8 cellular contexts compared by ENCODE assay signal in genomic region chr2:240567137-240567871, GRCh38. TPM values are rescaled to one million over a fixed set of nuclear protein-coding genes. Genes with fewer than 3 reads are reported as not detected.
A peak's percentile ranks its signal among the peaks of the same experiment; 100 is the strongest.
DNase-seq lines count a peak whose midpoint lies in the region; ATAC-seq and TF ChIP-seq lines count a peak whose summit lies in the region.

No MANE protein-coding gene starts in this region.

- H3K9me3 Mint-ChIP-seq in CD4-positive, alpha-beta T cell: no peaks in the 10 kb centered on the region
- no peaks in the 10 kb centered on the region for H3K9me3 Mint-ChIP-seq in activated naive CD8-positive, alpha-beta T cell treated with anti-CD3 and anti-CD28 coated beads for 36 hours

- peak overlapping the region; percentile 98 for H3K4me2 ChIP-seq in hepatocyte

- H3K9me3 ChIP-seq in CD4-positive, alpha-beta T cell (ENCODE audit: control insufficient read depth, low read length): no peaks in the 10 kb centered on the region
- H3K9me3 ChIP-seq in NT2/D1 (ENCODE audit: insufficient read depth, low read length) (no peaks in the 10 kb centered on the region), hepatocyte (ENCODE audit: low read depth) (no peaks in the 10 kb centered on the region), skeletal muscle tissue (ENCODE audit: control insufficient read depth in 3 of 3, low read length in 3 of 3) (no peaks in the 10 kb centered on the region)

- H3K27me3 Mint-ChIP-seq in CD4-positive, alpha-beta T cell: no peaks in the 10 kb centered on the region
- H3K27me3 Mint-ChIP-seq in activated naive CD8-positive, alpha-beta T cell treated with anti-CD3 and anti-CD28 coated beads for 36 hours: no peaks in the 10 kb centered on the region

- peaks cover 47% of the 10 kb centered on the region for H3K79me2 ChIP-seq in hepatocyte

- H3K4me1 Mint-ChIP-seq in CD4-positive, alpha-beta T cell (ENCODE audit: low read depth): peaks cover 76% of the 10 kb centered on the region
- H3K4me1 Mint-ChIP-seq in activated naive CD8-positive, alpha-beta T cell treated with anti-CD3 and anti-CD28 coated beads for 36 hours: peaks cover 60% of the 10 kb centered on the region

- peak overlapping the region; percentile 75 for H2AFZ ChIP-seq in hepatocyte

- peak overlapping the region; percentile 93 for H3K27ac ChIP-seq in CD4-positive, alpha-beta T cell (ENCODE audit: low read depth, low read length)
- H3K27ac ChIP-seq in hepatocyte: peak overlapping the region; percentile 95
- H3K27ac ChIP-seq in skeletal muscle tissue (ENCODE audit: low read depth, low read length): peak overlapping the region; percentile 64

- no peaks in the 10 kb centered on the region for H3K9me2 ChIP-seq in hepatocyte (replicated peaks; ENCODE audit: insufficient read depth)

- H3K4me1 ChIP-seq in NT2/D1 (ENCODE audit: insufficient read depth, insufficient read length) (peaks cover 41% of the 10 kb centered on the region), hepatocyte (ENCODE audit: insufficient read depth) (peaks cover 28% of the 10 kb centered on the region), skeletal muscle tissue (ENCODE audit: control insufficient read depth in 3 of 3, insufficient read depth in 3 of 3, low read length in 3 of 3) (peaks cover 39 to 54% (median 47%) of the 10 kb centered on the region in 3 donors)

- CTCF ChIA-PET in CD4-positive, alpha-beta T cell (lab: Charles Lee): interaction anchor here (0.6 to 5.3 kb wide), 7 partner anchors 9 to 54 kb away, joined by 4 to 54 read pairs (median 24); partner anchors contain the start of genes ANKMY1 and CAPN10

- intact Hi-C loops in CD4-positive, alpha-beta T cell (cut with DNase I, micrococcal nuclease): loop anchor here (2.0 to 10.0 kb wide), 10 partner anchors 53 to 1317 kb away; partner anchors contain the start of genes COPS9 (in 1 of the 2), FARP2 (in 1 of the 2), GPR35 (in 1 of the 2) and HDAC4 (in 1 of the 2)

- TF ChIP-seq CTCF in CD4-positive, alpha-beta T cell (IDR thresholded peaks at IDR 0.05): no peak
- TF ChIP-seq CTCF in hepatocyte (IDR thresholded peaks at IDR 0.05; ENCODE audit: poor library complexity): no peak

- peak overlapping the region; percentile 82 for H3K9ac ChIP-seq in NT2/D1 (ENCODE audit: insufficient read length, low read depth)
- H3K9ac ChIP-seq in skeletal muscle tissue (ENCODE audit: low read depth in 1 of 3, low read length in 3 of 3): peak overlapping the region; percentile 75 to 82 (median 78)

- H4K20me1 ChIP-seq in hepatocyte (ENCODE audit: insufficient read depth, poor library complexity, severe bottlenecking): peaks cover 13% of the 10 kb centered on the region

- DNase-seq in CD4-positive, alpha-beta T cell: peak in 6 of 10 experiments; percentile 43 to 60 (median 52)
- DNase-seq in NT2/D1 (ENCODE audit: low read depth, low spot score): no peak
- DNase-seq in activated naive CD8-positive, alpha-beta T cell treated with anti-CD3 and anti-CD28 coated beads for 36 hours: no peak
- DNase-seq in hepatocyte (ENCODE audit: low spot score): no peak
- no peak for DNase-seq in HuH-7.5 (ENCODE audit: low spot score)
- no peak for DNase-seq in ecto neural progenitor cell (ENCODE audit: low spot score)

- peak overlapping the region; percentile 98 for H3K27ac Mint-ChIP-seq in CD4-positive, alpha-beta T cell
- peak overlapping the region; percentile 96 for H3K27ac Mint-ChIP-seq in activated naive CD8-positive, alpha-beta T cell treated with anti-CD3 and anti-CD28 coated beads for 36 hours

- H3K36me3 Mint-ChIP-seq in CD4-positive, alpha-beta T cell (ENCODE audit: low read depth): peaks cover 57% of the 10 kb centered on the region
- H3K36me3 Mint-ChIP-seq in activated naive CD8-positive, alpha-beta T cell treated with anti-CD3 and anti-CD28 coated beads for 36 hours: peaks cover 24% of the 10 kb centered on the region

- peak overlapping the region; percentile 96 for H3K4me3 Mint-ChIP-seq in CD4-positive, alpha-beta T cell
- peak overlapping the region; percentile 94 for H3K4me3 Mint-ChIP-seq in activated naive CD8-positive, alpha-beta T cell treated with anti-CD3 and anti-CD28 coated beads for 36 hours

- H3K27me3 ChIP-seq in CD4-positive, alpha-beta T cell (ENCODE audit: control insufficient read depth, insufficient read depth, low read length): no peaks in the 10 kb centered on the region
- H3K27me3 ChIP-seq in NT2/D1 (ENCODE audit: insufficient read depth, insufficient read length) (peaks cover 29% of the 10 kb centered on the region), hepatocyte (no peaks in the 10 kb centered on the region), skeletal muscle tissue (ENCODE audit: control insufficient read depth in 3 of 3, insufficient read depth in 3 of 3, low read length in 3 of 3) (no peaks in the 10 kb centered on the region)

- peak; percentile 8 for ATAC-seq in CD4-positive, alpha-beta T cell (ENCODE audit: poor library complexity)
- ATAC-seq in GM19023 (IDR thresholded peaks at IDR 0.05; ENCODE audit: unreplicated experiment): no peak

- peaks cover 10% of the 10 kb centered on the region for H3K36me3 ChIP-seq in NT2/D1 (ENCODE audit: insufficient read depth, insufficient read length, low read length)
- H3K36me3 ChIP-seq in hepatocyte (replicated peaks; ENCODE audit: insufficient read depth, low read depth): no peaks in the 10 kb centered on the region
- H3K36me3 ChIP-seq in skeletal muscle tissue (ENCODE audit: control insufficient read depth in 3 of 3, insufficient read depth in 3 of 3, low read length in 3 of 3): peaks cover 2 to 12% (median 6%) of the 10 kb centered on the region in 3 donors

- H3K4me3 ChIP-seq in NT2/D1 (ENCODE audit: insufficient read length, low read depth) (peak overlapping the region; percentile 50), hepatocyte (no peak overlapping the region), skeletal muscle tissue (ENCODE audit: low read length in 3 of 3) (peak overlapping the region; percentile 72 to 82 (median 74))

- POLR2A ChIA-PET in CD4-positive, alpha-beta T cell (lab: Charles Lee): interaction anchor here (1.2 to 7.3 kb wide), 7 partner anchors 10 to 748 kb away, joined by 4 to 224 read pairs (median 18); partner anchors contain the start of genes ANKMY1, CAPN10 and HDLBP

- 65% methylated on average over 26 of the region's 26 CpGs for WGBS in hepatocyte (ENCODE audit: low lambda C conversion rate, missing lambda C conversion rate)

RNA-seq across cellular contexts. Expression of gene RNPEPL1, which starts 1.0 kb away (rescaled TPM):
- 10 to 100 TPM; 73.0 to 78.8 TPM for total RNA-seq in CD4-positive, alpha-beta T cell
- total RNA-seq in activated naive CD8-positive, alpha-beta T cell treated with anti-CD3 and anti-CD28 coated beads for 36 hours: 10 to 100 TPM; 33.8 to 37.2 TPM
- total RNA-seq in hepatocyte (36.9 and 46.3 TPM in 2 replicates), skeletal muscle tissue (15.7 TPM)
- polyA plus RNA-seq in hepatocyte: 57.2 and 58.1 TPM in 2 replicates

RNA-seq across cellular contexts. Expression of gene DUSP28, which starts 7.1 kb away (rescaled TPM):
- total RNA-seq in CD4-positive, alpha-beta T cell: 10 to 100 TPM; 18.3 to 18.9 TPM
- 1 to 10 TPM; 6.7 to 6.9 TPM for total RNA-seq in activated naive CD8-positive, alpha-beta T cell treated with anti-CD3 and anti-CD28 coated beads for 36 hours
- total RNA-seq in hepatocyte (4.6 and 4.8 TPM in 2 replicates), skeletal muscle tissue (8.4 TPM)
- 6.3 and 6.8 TPM in 2 replicates for polyA plus RNA-seq in hepatocyte

RNA-seq across cellular contexts. Expression of gene ANKMY1, which starts 9.5 kb away (rescaled TPM):
- total RNA-seq in CD4-positive, alpha-beta T cell: 10 to 100 TPM; 25.7 to 26.2 TPM
- total RNA-seq in activated naive CD8-positive, alpha-beta T cell treated with anti-CD3 and anti-CD28 coated beads for 36 hours: 10 to 100 TPM; 13.3 to 15.9 TPM
- total RNA-seq in hepatocyte (6.7 and 9.2 TPM in 2 replicates), skeletal muscle tissue (5.2 TPM)
- polyA plus RNA-seq in hepatocyte: 7.8 and 11.1 TPM in 2 replicates

RNA-seq across cellular contexts. Expression of gene CAPN10, which starts 19.2 kb away (rescaled TPM):
- total RNA-seq in CD4-positive, alpha-beta T cell: 10 to 100 TPM; 40.6 to 42.1 TPM
- 10 to 100 TPM; 30.1 to 32.3 TPM for total RNA-seq in activated naive CD8-positive, alpha-beta T cell treated with anti-CD3 and anti-CD28 coated beads for 36 hours
- total RNA-seq in hepatocyte: 19.1 and 24.2 TPM in 2 replicates
- polyA plus RNA-seq in hepatocyte: 28.8 and 42.6 TPM in 2 replicates
- total RNA-seq in skeletal muscle tissue: 12.0 TPM

RNA-seq across cellular contexts. Expression of gene GPR35, which starts 58.0 kb away (rescaled TPM):
- total RNA-seq in CD4-positive, alpha-beta T cell: 1 to 10 TPM; 7.1 to 7.2 TPM
- total RNA-seq in activated naive CD8-positive, alpha-beta T cell treated with anti-CD3 and anti-CD28 coated beads for 36 hours: 1 to 10 TPM; 7.6 to 7.8 TPM
- 14.7 and 17.3 TPM in 2 replicates for total RNA-seq in hepatocyte
- polyA plus RNA-seq in hepatocyte: 10.1 and 10.5 TPM in 2 replicates
- total RNA-seq in skeletal muscle tissue: 1.0 TPM

Comparison
In these comparisons a context has a peak if more than half of its experiments do, and no peak if none do; other contexts are left out.
1. DNase-seq: peak in CD4-positive, alpha-beta T cell (6 of 10); none in NT2/D1 (single experiment), activated naive CD8-positive, alpha-beta T cell treated with anti-CD3 and anti-CD28 coated beads for 36 hours (single experiment), hepatocyte (single experiment), HuH-7.5 (single experiment) and ecto neural progenitor cell (single experiment).
2. Peak in every context shown above with its lines, with median percentiles within 50 percentile points of each other: H3K27ac ChIP-seq.